Comparison of ENCODE assay signal across 8 cellular contexts in genomic region chr20:59933296-59933848, GRCh38. TPM values are rescaled to one million over a fixed set of nuclear protein-coding genes. Genes with fewer than 3 reads are reported as not detected.
DNase-seq lines count a peak whose midpoint lies in the region; ATAC-seq and TF ChIP-seq lines count a peak whose summit lies in the region.

Gene SYCP2, minus strand, starts transcription at chr20:59933637. Its CDS starts 11,224 bp downstream, at chr20:59922413.

- H3K27me3 ChIP-seq in neuronal stem cell (ENCODE audit: control insufficient read depth in 3 of 3, insufficient read depth in 3 of 3, low read depth in 1 of 3, low read length in 3 of 3), result peaks cover 0 to 8% (median 0%) of the 10 kb centered on the region in 3 experiments
- no peaks in the 10 kb centered on the region for H3K27me3 ChIP-seq in tibial artery

- H2BK5ac ChIP-seq in neuronal stem cell (ENCODE audit: low read length), result no peak within 1 kb of the TSS

- H3K23ac ChIP-seq in neuronal stem cell (ENCODE audit: low read depth, low read length, poor library complexity), result peak within 1 kb of the TSS; percentile 85

- H2AFZ ChIP-seq in neuronal stem cell (ENCODE audit: low read length), result no peak within 1 kb of the TSS

- H4K91ac ChIP-seq in neuronal stem cell (ENCODE audit: low read depth, low read length, poor library complexity), result no peak within 1 kb of the TSS

- peak within 1 kb of the TSS; percentile 98 for H4K8ac ChIP-seq in neuronal stem cell (ENCODE audit: low read depth, low read length)

- H3K4ac ChIP-seq in neuronal stem cell (ENCODE audit: low read length), result peak within 1 kb of the TSS; percentile 53

- H3K4me1 ChIP-seq in neuronal stem cell (ENCODE audit: control insufficient read depth in 2 of 2, insufficient read depth in 1 of 2, low read depth in 1 of 2, low read length in 2 of 2), result peaks cover 0 to 12% of the 10 kb centered on the region in 2 donors
- H3K4me1 ChIP-seq in tibial artery, result peaks cover 3 to 25% (median 24%) of the 10 kb centered on the region in 4 donors

- H3K4me3 ChIP-seq in Jurkat, Clone E6-1 (ENCODE audit: low read length), result peak within 1 kb of the TSS; percentile 62
- H3K4me3 ChIP-seq in neuronal stem cell (ENCODE audit: low read length in 2 of 2) (peak within 1 kb of the TSS in 1 of 2 donors; percentile 83), tibial artery (peak within 1 kb of the TSS; percentile 76 to 78)

- TF ChIP-seq CTCF in GM10248 (IDR thresholded peaks at IDR 0.05; ENCODE audit: control extremely low read depth, extremely low read depth, low read depth, missing control alignments) (no peak), tibial artery (IDR thresholded peaks at IDR 0.05) (no peak)

- peak within 1 kb of the TSS; percentile 70 for H2AK5ac ChIP-seq in neuronal stem cell (ENCODE audit: low read depth, low read length)

- POLR2A ChIA-PET in GM10248 (lab: Yijun Ruan, JAX), result no interaction called here

- ATAC-seq in GM19328 (IDR thresholded peaks at IDR 0.05; ENCODE audit: unreplicated experiment), result no peak

- H3K36me3 ChIP-seq in neuronal stem cell (replicated peaks in 1 of 2; ENCODE audit: control insufficient read depth in 2 of 2, insufficient read depth in 2 of 2, low read length in 2 of 2) (no peaks in the 10 kb centered on the region), tibial artery (no peaks in the 10 kb centered on the region)

- H2BK12ac ChIP-seq in neuronal stem cell (ENCODE audit: low read length), result peak within 1 kb of the TSS; percentile 22

- CTCF ChIA-PET in GM10248 (lab: Yijun Ruan, JAX), result interaction anchor here (1.0 to 6.2 kb wide), 11 partner anchors 7 to 269 kb away, joined by 3 to 94 read pairs (median 5); no protein-coding TSS in a partner anchor

- H2BK15ac ChIP-seq in neuronal stem cell (ENCODE audit: low read length), result peak within 1 kb of the TSS; percentile 67

- no CpG with 5 or more reads among the region's 65 CpGs for WGBS in neuronal stem cell (ENCODE audit: extremely low coverage in 2 of 2, insufficient read length in 2 of 2, insufficient replicate concordance in 1 of 2), 2 donors

- peak; percentile 69 for DNase-seq in GM10248 (ENCODE audit: extremely low spot score)
- peak; percentile 88 for DNase-seq in Jurkat, Clone E6-1 (ENCODE audit: low read depth, low spot score)
- peak; percentile 55 to 69 for DNase-seq in activated T-cell treated with anti-CD3 and anti-CD28 coated beads, Interleukin-2, amount 50 U/mL, for 48 hours
- DNase-seq in fibroblast of peridontal ligament (ENCODE audit: extremely low read depth), result peak; percentile 22
- DNase-seq in neuronal stem cell (ENCODE audit: low spot score), result no peak
- DNase-seq in tibial artery, result peak in 1 of 2 donors; percentile 67
- no peak for DNase-seq in COLO668 (lab: John Stamatoyannopoulos, UW; ENCODE audit: unreplicated experiment)

- H2BK120ac ChIP-seq in neuronal stem cell (ENCODE audit: low read depth, low read length), result no peak within 1 kb of the TSS

- peak within 1 kb of the TSS; percentile 73 for H3K4me2 ChIP-seq in neuronal stem cell (ENCODE audit: insufficient read depth, low read length, poor library complexity, severe bottlenecking)

- H3K9me3 ChIP-seq in neuronal stem cell (replicated peaks in 1 of 2; ENCODE audit: control insufficient read depth in 2 of 2, insufficient read depth in 1 of 2, low read depth in 1 of 2, low read length in 2 of 2) (peaks cover 0 to 2% of the 10 kb centered on the region in 2 donors), tibial artery (no peaks in the 10 kb centered on the region)

- peak within 1 kb of the TSS; percentile 21 for H3K14ac ChIP-seq in neuronal stem cell (ENCODE audit: low read length)

- H3K18ac ChIP-seq in neuronal stem cell (ENCODE audit: low read length), result peak within 1 kb of the TSS; percentile 98

- no peak within 1 kb of the TSS for H3K27ac ChIP-seq in neuronal stem cell (replicated peaks; ENCODE audit: low read length)
- peak within 1 kb of the TSS; percentile 66 to 85 for H3K27ac ChIP-seq in tibial artery

- H3K79me1 ChIP-seq in neuronal stem cell (ENCODE audit: low read depth, low read length), result peaks cover 2% of the 10 kb centered on the region

- H3K9ac ChIP-seq in neuronal stem cell (ENCODE audit: low read depth, low read length, poor library complexity), result peak within 1 kb of the TSS; percentile 70

- intact Hi-C loops in tibial artery (cut with DNase I; ENCODE audit: low total_unique reads), result no loop called here

RNA-seq across cellular contexts. Expression of gene SYCP2, which starts in this region (rescaled TPM):
- polyA plus RNA-seq in Jurkat, Clone E6-1 (2012; ENCODE audit: insufficient read depth, insufficient read length), result 41.4 TPM
- polyA plus RNA-seq in neuronal stem cell (2013, experiment 1 of 2), result 0.18 TPM
- polyA plus RNA-seq in neuronal stem cell (2013, experiment 2 of 2), result 0.15 TPM

Comparison
In these comparisons a context has a peak if more than half of its experiments do, and no peak if none do; other contexts are left out.
1. DNase-seq: peak in GM10248 (single experiment), Jurkat, Clone E6-1 (single experiment), activated T-cell treated with anti-CD3 and anti-CD28 coated beads, Interleukin-2, amount 50 U/mL, for 48 hours (2 of 2) and fibroblast of peridontal ligament (single experiment); none in neuronal stem cell (single experiment) and COLO668 (single experiment).